Comparison of ENCODE assay signal across 24 cellular contexts in genomic region chr10:85407093-85407492, GRCh38.
"Had no signal": no experiment of that assay in that cellular context is flagged by ENCODE, and none has a peak within 500 bp of the region (broad histone marks: within the 10 kb centered on the region; RNA-seq: fewer than 3 reads in every experiment).

No MANE protein-coding gene starts in this region.

- H3K4me3 ChIP-seq: colonic mucosa, esophagus muscularis mucosa, gastroesophageal sphincter, heart right ventricle, ovary, psoas muscle, sigmoid colon, stomach, thyroid gland had no signal

- DNase-seq: colonic mucosa; effector CD8-positive, alpha-beta T cell; foreskin keratinocyte; glutamatergic neuron; heart right ventricle; hypothalamus; mesenchymal stem cell; midbrain; naive thymus-derived CD4-positive, alpha-beta T cell; occipital lobe; ovary; posterior cingulate gyrus; psoas muscle; right cardiac atrium; sigmoid colon; stimulated activated CD4-positive, alpha-beta T cell treated with anti-CD3 and anti-CD28 coated beads, Interleukin-2, amount 100 ng/mL, for 24 hours; stimulated activated CD4-positive, alpha-beta T cell treated with anti-CD3 and anti-CD28 coated beads, Interleukin-4, amount 100 ng/mL, for 24 hours; stimulated activated naive CD4-positive, alpha-beta T cell treated with Interleukin-2 at 50 U/mL for 16 hours; stomach; thyroid gland had no signal

- H3K4me1 ChIP-seq: colonic mucosa, esophagus muscularis mucosa, gastroesophageal sphincter, heart right ventricle, psoas muscle, sigmoid colon, stomach, thyroid gland had no signal

- H3K27ac ChIP-seq: colonic mucosa, esophagus muscularis mucosa, foreskin keratinocyte, gastroesophageal sphincter, heart right ventricle, ovary, psoas muscle, sigmoid colon, stomach, thyroid gland had no signal

- H3K36me3 ChIP-seq: colonic mucosa, esophagus muscularis mucosa, gastroesophageal sphincter, heart right ventricle, ovary, sigmoid colon, stomach, thyroid gland had no signal

- H3K27me3 ChIP-seq: colonic mucosa, esophagus muscularis mucosa, foreskin keratinocyte, gastroesophageal sphincter, heart right ventricle, ovary, sigmoid colon, stomach, thyroid gland had no signal

- ATAC-seq: foreskin keratinocyte; gastroesophageal sphincter; heart right ventricle; left lobe of liver; naive thymus-derived CD4-positive, alpha-beta T cell; psoas muscle; right cardiac atrium; stimulated activated effector memory CD8-positive, alpha-beta T cell treated with anti-CD3 and anti-CD28 coated beads, Interleukin-12 subunit alpha, Interleukin-12 subunit beta, amount 100 ng/mL, for 72 hours had no signal

- H3K9me3 ChIP-seq: colonic mucosa, ovary, psoas muscle, sigmoid colon, thyroid gland had no signal
